ENCODE assay signal across 8 cellular contexts in the genomic region with DNA sequence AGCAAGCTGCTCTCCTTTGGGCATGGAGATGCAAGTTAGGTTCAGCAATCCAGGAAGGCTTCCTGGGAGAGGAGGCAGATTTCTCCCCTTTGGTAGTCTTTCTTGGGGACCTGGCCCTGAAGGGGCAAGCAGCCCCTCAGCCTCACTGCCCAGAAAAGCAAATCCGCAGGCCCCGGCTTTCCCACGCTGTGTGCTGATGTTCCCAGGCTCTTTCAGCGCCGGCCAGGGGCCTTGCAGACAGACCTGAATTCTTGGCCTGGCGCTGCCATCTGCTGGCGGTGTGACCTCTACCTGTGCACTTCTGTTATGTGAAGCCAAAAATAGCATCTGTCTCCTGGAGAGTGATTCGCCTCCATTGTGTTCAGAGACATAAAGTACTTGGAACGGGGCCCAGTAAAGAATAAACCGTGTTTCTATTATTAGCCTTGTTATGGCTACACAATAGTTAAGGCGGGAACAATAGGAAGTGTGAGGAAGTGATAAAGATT.
DNase-seq lines count a peak whose midpoint lies in the region; ATAC-seq and TF ChIP-seq lines count a peak whose summit lies in the region.

No MANE protein-coding gene starts in this region.

- H3K14ac ChIP-seq in IMR-90 (replicated peaks; ENCODE audit: low read depth, low read length) = no peak overlapping the region

- H3K4me1 ChIP-seq in IMR-90 (ENCODE audit: control insufficient read depth, insufficient read depth, low read length) (no peaks in the 10 kb centered on the region), OCI-LY1 (ENCODE audit: insufficient read depth, low read length, severe bottlenecking) (no peaks in the 10 kb centered on the region), left lung (peaks cover 0 to 16% of the 10 kb centered on the region in 2 donors)

- no peak overlapping the region for H2AK9ac ChIP-seq in IMR-90 (replicated peaks; ENCODE audit: low read depth, low read length, poor library complexity)

- peak; percentile 89 for ATAC-seq in IMR-90 (ENCODE audit: low read depth)
- peak; percentile 80 for ATAC-seq in left lung

- H4K8ac ChIP-seq in IMR-90 (ENCODE audit: low read depth in 2 of 2, low read length in 2 of 2) = no peak overlapping the region

- no peaks in the 10 kb centered on the region for H3F3A ChIP-seq in OCI-LY1 (ENCODE audit: insufficient read depth, low read length)

- TF ChIP-seq POLR2A in IMR-90 (IDR thresholded peaks at IDR 0.05; ENCODE audit: low read depth, low read length) = no peak

- H2AFZ ChIP-seq in IMR-90 (replicated peaks; ENCODE audit: low read length, poor library complexity) (peak overlapping the region; percentile 54), OCI-LY1 (ENCODE audit: low read length) (no peak overlapping the region)

- no peak overlapping the region for H2BK15ac ChIP-seq in IMR-90 (ENCODE audit: low read depth, low read length)

- H4K20me1 ChIP-seq in IMR-90 (ENCODE audit: insufficient read depth, low read length) (0 out of 2 replicates have a peak, but pooled peaks cover 3% of the 10 kb centered on the region), OCI-LY1 (ENCODE audit: insufficient read depth, low read length) (no peaks in the 10 kb centered on the region)

- H3K4me3 ChIP-seq in IMR-90 (ENCODE audit: insufficient read depth, low read depth, low read length) (no peak overlapping the region), OCI-LY1 (ENCODE audit: low read depth, low read length, poor library complexity, severe bottlenecking) (no peak overlapping the region), left lung (no peak overlapping the region)

- H2BK5ac ChIP-seq in IMR-90 (ENCODE audit: low read depth, low read length, poor library complexity, severe bottlenecking) = no peak overlapping the region

- H3K9me1 ChIP-seq in IMR-90 (ENCODE audit: insufficient read depth, low read length) = no peaks in the 10 kb centered on the region

- no peak overlapping the region for H3K23ac ChIP-seq in IMR-90 (ENCODE audit: low read depth, low read length)

- no peak overlapping the region for H3K4ac ChIP-seq in IMR-90 (ENCODE audit: low read depth, low read length)

- TF ChIP-seq CTCF in IMR-90 (conservative IDR thresholded peaks at IDR 0.05; ENCODE audit: low read depth, low read length) = peak; percentile 76
- TF ChIP-seq CTCF in OCI-LY1 (IDR thresholded peaks at IDR 0.05; ENCODE audit: low read length) = peak; percentile 61
- TF ChIP-seq CTCF in left lung (IDR thresholded peaks at IDR 0.05) = peak in 1 of 2 donors; percentile 29

- H3K9me2 ChIP-seq in OCI-LY1 (ENCODE audit: low read depth, low read length) = no peaks in the 10 kb centered on the region

- dilution Hi-C loops in IMR-90 (cut with HindIII; ENCODE audit: low sequenced_read_pairs, unreplicated experiment) = no loop called here

- peaks cover 4% of the 10 kb centered on the region for H3K9me3 ChIP-seq in IMR-90 (ENCODE audit: control insufficient read depth, insufficient read depth, low read length)
- no peaks in the 10 kb centered on the region for H3K9me3 ChIP-seq in OCI-LY1 (ENCODE audit: low read length)
- no peaks in the 10 kb centered on the region for H3K9me3 ChIP-seq in left lung

- H3K56ac ChIP-seq in IMR-90 (ENCODE audit: extremely low read depth, insufficient read depth, low read length) = no peak overlapping the region

- CTCF ChIA-PET in IMR-90 (lab: Yijun Ruan, JAX) = interaction anchor here (2.3 kb wide), 1 partner anchor 203 kb away, joined by 7 read pairs; no protein-coding TSS in a partner anchor

- H3K27me3 ChIP-seq in IMR-90 (ENCODE audit: control insufficient read depth, insufficient read depth, low read length) = no peaks in the 10 kb centered on the region; the same call in 1 of the 2 replicates
- H3K27me3 ChIP-seq in OCI-LY1 (ENCODE audit: insufficient read depth, low read length) = peaks cover 3% of the 10 kb centered on the region; the same call in 1 of the 2 replicates
- peaks cover 0 to 14% of the 10 kb centered on the region in 2 donors for H3K27me3 ChIP-seq in left lung

- H3K79me2 ChIP-seq in OCI-LY1 (ENCODE audit: insufficient read depth, low read length) = no peaks in the 10 kb centered on the region

- in situ Hi-C loops in IMR-90 (cut with MboI; ENCODE audit: low sequenced_read_pairs) = loop anchor here (5.0 kb wide), 1 partner anchor 202 kb away; no protein-coding TSS in a partner anchor

- H3K4me2 ChIP-seq in IMR-90 (ENCODE audit: low read depth, low read length) (no peak overlapping the region), OCI-LY1 (ENCODE audit: low read length) (no peak overlapping the region)

- intact Hi-C loops in IMR-90 (cut with micrococcal nuclease) = loop anchor here (1.0 to 10.0 kb wide), 3 partner anchors 63 to 309 kb away; no protein-coding TSS in a partner anchor
- intact Hi-C loops in left lung (cut with DNase I) = no loop called here

- TF ChIP-seq RAD21 in IMR-90 (IDR thresholded peaks at IDR 0.05; ENCODE audit: low read length) = peak; percentile 83

- no peak overlapping the region for H4K91ac ChIP-seq in IMR-90 (ENCODE audit: insufficient read depth, low read depth, low read length)

- no peak overlapping the region for H2BK120ac ChIP-seq in IMR-90 (ENCODE audit: low read depth, low read length)

- DNase-seq in DMS114 treated with DMSO at 0.1 percent for 48 hours (lab: John Stamatoyannopoulos, UW; ENCODE audit: unreplicated experiment) (peak; percentile 20), IMR-90 (peak; percentile 75), cerebellar cortex (ENCODE audit: low spot score) (peak; percentile 95), left lung (peak; percentile 72 to 87), substantia nigra (lab: John Stamatoyannopoulos, UW) (peak in 28 of 49 donors; percentile 2 to 88 (median 34))
- DNase-seq in stimulated activated naive CD4-positive, alpha-beta T cell (lab: John Stamatoyannopoulos, UW) = no peak
- no peak for DNase-seq in effector CD4-positive, alpha-beta T cell

- H3K9ac ChIP-seq in IMR-90 (ENCODE audit: low read depth, low read length) = no peak overlapping the region
- no peak overlapping the region for H3K9ac ChIP-seq in OCI-LY1 (ENCODE audit: low read length)

- WGBS in IMR-90 (ENCODE audit: extremely low coverage in 2 of 2, insufficient read length in 1 of 2), 2 experiments = no CpG with 5 or more reads among the region's 11 CpGs

- H3K36me3 ChIP-seq in IMR-90 (ENCODE audit: control insufficient read depth, insufficient read depth, low read length) = no peaks in the 10 kb centered on the region
- H3K36me3 ChIP-seq in OCI-LY1 (ENCODE audit: insufficient read depth, low read length) = no peaks in the 10 kb centered on the region
- H3K36me3 ChIP-seq in left lung = peaks cover 0 to 39% of the 10 kb centered on the region in 2 donors

- H4K5ac ChIP-seq in IMR-90 (ENCODE audit: low read depth, low read length) = no peak overlapping the region

- H2BK20ac ChIP-seq in IMR-90 (ENCODE audit: low read depth, low read length) = peak overlapping the region; percentile 1; the same call in 1 of the 2 replicates

- peak overlapping the region; percentile 62; the same call in 1 of the 2 replicates for H2AK5ac ChIP-seq in IMR-90 (ENCODE audit: low read depth, low read length)

- H3K18ac ChIP-seq in IMR-90 (ENCODE audit: low read depth, low read length) = no peak overlapping the region

- POLR2A ChIA-PET in IMR-90 (lab: Charles Lee; ENCODE audit: unreplicated experiment) = no interaction called here

- no peak overlapping the region for H3K27ac ChIP-seq in IMR-90 (ENCODE audit: insufficient read depth, low read length)
- no peak overlapping the region for H3K27ac ChIP-seq in OCI-LY1 (ENCODE audit: low read depth, low read length, poor library complexity, severe bottlenecking)
- peak overlapping the region in 1 of 2 donors; percentile 62 for H3K27ac ChIP-seq in left lung
- no peak overlapping the region for H3K27ac ChIP-seq in substantia nigra (ENCODE audit: low read depth, low read length, poor library complexity, severe bottlenecking)

- no TSS peak for BruUV-seq in IMR-90 (replicated peaks; lab: Mats Ljungman, UMichigan)

- H3K79me1 ChIP-seq in IMR-90 (ENCODE audit: low read depth in 1 of 2, low read length in 2 of 2) = no peaks in the 10 kb centered on the region

TF ChIP-seq in IMR-90, 13 proteins besides CTCF, POLR2A, EP300 and RAD21:
- TF ChIP-seq RFX5 (IDR thresholded peaks at IDR 0.05; ENCODE audit: low read depth, low read length) = no peak
- peak; percentile 82 for TF ChIP-seq SMC3 (IDR thresholded peaks at IDR 0.05; ENCODE audit: low read depth, low read length)
- TF ChIP-seq BHLHE40 (IDR thresholded peaks at IDR 0.05; ENCODE audit: low read depth, low read length) = no peak
- TF ChIP-seq MAZ (IDR thresholded peaks at IDR 0.05; ENCODE audit: borderline replicate concordance, low read depth, low read length) = no peak
- TF ChIP-seq FOS (IDR thresholded peaks at IDR 0.05; ENCODE audit: low read depth, low read length) = no peak
- no peak for TF ChIP-seq NFE2L2 (IDR thresholded peaks at IDR 0.05; ENCODE audit: low read depth, low read length)
TF ChIP-seq in IMR-90: peak in this region for 1.

Comparison
In these comparisons a context has a peak if more than half of its experiments do, and no peak if none do; other contexts are left out.
1. DNase-seq: peak in DMS114 treated with DMSO at 0.1 percent for 48 hours (single experiment), IMR-90 (single experiment), cerebellar cortex (single experiment), left lung (2 of 2) and substantia nigra (28 of 49); none in stimulated activated naive CD4-positive, alpha-beta T cell (0 of 6) and effector CD4-positive, alpha-beta T cell (single experiment).